In genomic region chr20:32914031-32914430, GRCh38 we compare ENCODE assay signal across 22 cellular contexts. TPM values are rescaled to one million over a fixed set of nuclear protein-coding genes. Genes with fewer than 3 reads are reported as not detected.
"Had no signal": no experiment of that assay in that cellular context is flagged by ENCODE, and none has a peak within 500 bp of the region (broad histone marks: within the 10 kb centered on the region; RNA-seq: fewer than 3 reads in every experiment).

No MANE protein-coding gene starts in this region.

- H3K36me3 Mint-ChIP-seq: neural progenitor cell had no signal

- H3K27ac Mint-ChIP-seq: nephron; neural progenitor cell; progenitor cell of endocrine pancreas; stimulated activated memory B cell treated with anti-CD40 and anti-IgM and Interleukin-4, amounts not matched to agents 10 μg/mL and 1 μg/mL and 100 μg/mL, for 72 hours had no signal

- H3K4me3 Mint-ChIP-seq: immature natural killer cell; naive thymus-derived CD4-positive, alpha-beta T cell; nephron; neural progenitor cell; stimulated activated memory B cell treated with anti-CD40 and anti-IgM and Interleukin-4, amounts not matched to agents 10 μg/mL and 1 μg/mL and 100 μg/mL, for 72 hours had no signal

- DNase-seq: effector CD4-positive, alpha-beta T cell; hypothalamus; immature natural killer cell; left ventricle myocardium superior; mesenchymal stem cell; midbrain; naive thymus-derived CD4-positive, alpha-beta T cell; nucleus accumbens; stimulated activated CD4-positive, alpha-beta T cell treated with anti-CD3 and anti-CD28 coated beads, Interleukin-2, amount 100 ng/mL, for 24 hours; stimulated activated CD4-positive, alpha-beta T cell treated with anti-CD3 and anti-CD28 coated beads, Interleukin-4, amount 100 ng/mL, for 24 hours; stimulated activated naive CD8-positive, alpha-beta T cell treated with anti-CD3 and anti-CD28 coated beads, Interleukin-15, Interleukin-2, amounts not matched to agents 100 U/mL and 50 U/mL, for 24 hours; substantia nigra; upper lobe of right lung; uterus had no signal

- ATAC-seq: left ventricle myocardium superior; naive thymus-derived CD4-positive, alpha-beta T cell; pancreas; right lobe of liver; stimulated activated memory B cell treated with anti-CD40 and anti-IgM and Interleukin-4, amounts not matched to agents 10 μg/mL and 1 μg/mL and 100 μg/mL, for 72 hours; stimulated activated naive CD8-positive, alpha-beta T cell treated with anti-CD3 and anti-CD28 coated beads, Interleukin-15, Interleukin-2, amounts not matched to agents 100 U/mL and 50 U/mL, for 24 hours; upper lobe of right lung had no signal

- H3K27me3 Mint-ChIP-seq: naive thymus-derived CD4-positive, alpha-beta T cell; stimulated activated memory B cell treated with anti-CD40 and anti-IgM and Interleukin-4, amounts not matched to agents 10 μg/mL and 1 μg/mL and 100 μg/mL, for 72 hours had no signal

- H3K4me1 Mint-ChIP-seq: immature natural killer cell; nephron; stimulated activated memory B cell treated with anti-CD40 and anti-IgM and Interleukin-4, amounts not matched to agents 10 μg/mL and 1 μg/mL and 100 μg/mL, for 72 hours had no signal

RNA-seq across cellular contexts. Expression of gene EFCAB8, which starts 55.3 kb away (rescaled TPM):
- total RNA-seq: cerebellum, frontal cortex, left ventricle myocardium superior had no signal
